1 cellular context compared by ENCODE assay signal in genomic region chr7:130958846-130959245, GRCh38.
TF ChIP-seq lines count a peak whose summit lies in the region.

No MANE protein-coding gene starts in this region.

TF ChIP-seq in IMR-90, 13 proteins besides CTCF, POLR2A, EP300 and RAD21:
- no peak for TF ChIP-seq BHLHE40 (IDR thresholded peaks at IDR 0.05; ENCODE audit: low read depth, low read length)
- no peak for TF ChIP-seq USF2 (IDR thresholded peaks at IDR 0.05; ENCODE audit: low read depth, low read length)
- no peak for TF ChIP-seq RFX5 (IDR thresholded peaks at IDR 0.05; ENCODE audit: low read depth, low read length)
